ENCODE assay signal across 16 cellular contexts in the genomic region with DNA sequence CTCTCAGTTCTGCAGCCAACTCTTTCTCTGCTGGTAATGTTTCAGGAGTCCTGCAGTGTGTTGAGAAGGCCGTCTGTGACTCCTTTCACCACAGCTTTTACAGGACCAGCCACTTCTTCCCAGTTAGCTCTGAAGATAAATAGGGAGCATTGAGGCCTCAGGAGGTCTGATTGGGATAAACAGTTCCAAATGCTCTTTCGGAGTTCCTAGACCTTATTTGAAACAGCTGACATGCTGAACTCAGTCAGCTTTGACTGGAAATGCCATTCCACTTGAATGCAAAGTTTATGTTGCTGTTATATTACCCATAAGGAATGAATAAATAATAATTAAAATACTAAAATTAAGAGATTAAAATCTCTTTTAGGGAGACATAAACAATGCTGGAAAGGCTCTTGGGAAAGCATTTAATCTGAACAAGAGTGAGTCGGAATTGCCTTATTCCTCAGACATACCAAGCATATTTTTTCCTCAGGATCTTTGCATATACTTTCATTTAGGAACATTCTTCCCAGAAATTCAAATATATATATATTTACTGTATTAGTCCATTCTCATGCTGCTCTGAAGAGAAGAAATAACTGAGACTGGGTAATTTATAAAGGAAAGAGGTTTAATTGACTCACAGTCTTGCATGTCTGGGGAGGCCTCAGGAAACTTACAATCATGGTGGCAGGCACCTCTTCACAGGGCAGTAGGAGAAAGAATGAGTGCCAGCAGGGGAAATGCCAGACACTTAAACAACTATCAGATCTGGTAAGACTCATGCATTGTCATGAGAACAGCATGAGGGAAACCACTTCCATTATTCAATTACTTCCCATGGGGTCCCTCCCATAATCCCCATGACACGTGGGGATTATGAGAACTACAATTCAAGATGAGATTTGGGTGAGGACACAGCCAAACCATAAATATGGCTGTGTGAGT.
DNase-seq lines count a peak whose midpoint lies in the region; TF ChIP-seq lines count a peak whose summit lies in the region.
"Had no signal": no experiment of that assay in that cellular context is flagged by ENCODE, and none has a peak within 500 bp of the region (broad histone marks: within the 10 kb centered on the region; RNA-seq: fewer than 3 reads in every experiment).

No MANE protein-coding gene starts in this region.

- CTCF ChIA-PET in A673 (lab: Charles Lee) = no interaction called here

- H3K4me1 ChIP-seq in A673 (ENCODE audit: insufficient read depth, low read length, poor library complexity, severe bottlenecking) (no peaks in the 10 kb centered on the region), endodermal cell (ENCODE audit: control insufficient read depth, insufficient read depth, low read length) (peaks cover 10% of the 10 kb centered on the region)
- H3K4me1 ChIP-seq: Caco-2 had no signal

- H3K36me3 Mint-ChIP-seq in endodermal cell (ENCODE audit: low read depth) = no peaks in the 10 kb centered on the region
- H3K36me3 Mint-ChIP-seq: CD14-positive monocyte; CD8-positive, alpha-beta T cell; IgD-negative memory B cell had no signal

- intact Hi-C loops in A673 (cut with micrococcal nuclease; ENCODE audit: unreplicated experiment) = no loop called here

- peaks cover 25% of the 10 kb centered on the region for H3K4me1 Mint-ChIP-seq in endodermal cell
- H3K4me1 Mint-ChIP-seq: CD14-positive monocyte, GM23338, IgD-negative memory B cell had no signal

- H3K4me3 ChIP-seq in A673 (ENCODE audit: low read depth, low read length, poor library complexity, severe bottlenecking) = no peak overlapping the region
- peak overlapping the region; percentile 57 for H3K4me3 ChIP-seq in endodermal cell (ENCODE audit: low read length)
- H3K4me3 ChIP-seq in H7 (ENCODE audit: insufficient read depth, low read depth, low read length) = no peak overlapping the region
- H3K4me3 ChIP-seq: GM23338 had no signal

- H3K36me3 ChIP-seq in A673 (ENCODE audit: insufficient read depth, low read length, poor library complexity, severe bottlenecking) = no peaks in the 10 kb centered on the region
- no peaks in the 10 kb centered on the region for H3K36me3 ChIP-seq in endodermal cell (ENCODE audit: control insufficient read depth, insufficient read depth, low read length)
- no peaks in the 10 kb centered on the region for H3K36me3 ChIP-seq in H7 (replicated peaks; ENCODE audit: control insufficient read depth, insufficient read depth, low read length)
- H3K36me3 ChIP-seq: BE2C had no signal

- no TSS peak for BruUV-seq in A673 (replicated peaks; lab: Mats Ljungman, UMichigan)

- peaks cover 28% of the 10 kb centered on the region for H3K27me3 Mint-ChIP-seq in endodermal cell (ENCODE audit: insufficient read depth)

- peak; percentile 11 for DNase-seq in A673 (ENCODE audit: low spot score)
- peak; percentile 93 for DNase-seq in EH (ENCODE audit: low read depth)
- DNase-seq in endodermal cell = no peak
- DNase-seq in fibroblast of peridontal ligament (ENCODE audit: extremely low read depth) = peak; percentile 6
- no peak for DNase-seq in H7
- DNase-seq in anterior cingulate cortex (lab: John Stamatoyannopoulos, UW) = no peak
- no peak for DNase-seq in SK-N-DZ (ENCODE audit: low spot score)
- no peak for DNase-seq in hypothalamus (lab: John Stamatoyannopoulos, UW)
- DNase-seq: BE2C; Caco-2; CD8-positive, alpha-beta T cell; DND-41; H9 had no signal

- H3K9me3 Mint-ChIP-seq in endodermal cell = peaks cover 2% of the 10 kb centered on the region
- H3K9me3 Mint-ChIP-seq: CD8-positive, alpha-beta T cell; GM23338 had no signal

- H3K9ac ChIP-seq in endodermal cell (ENCODE audit: extremely low read depth, low read length, poor library complexity, severe bottlenecking) = no peak overlapping the region

- no peak overlapping the region for H3K27ac Mint-ChIP-seq in endodermal cell
- H3K27ac Mint-ChIP-seq: CD14-positive monocyte; CD8-positive, alpha-beta T cell; GM23338; H9; IgD-negative memory B cell had no signal

- POLR2A ChIA-PET in A673 (lab: Charles Lee; ENCODE audit: low non-redundant PET) = no interaction called here

- H3K9me3 ChIP-seq in A673 (ENCODE audit: low read depth, low read length, poor library complexity, severe bottlenecking) = no peaks in the 10 kb centered on the region
- peaks cover 21% of the 10 kb centered on the region for H3K9me3 ChIP-seq in endodermal cell (ENCODE audit: control insufficient read depth, low read length)
- H3K9me3 ChIP-seq: BE2C, Caco-2 had no signal

- no peak overlapping the region for H3K4me3 Mint-ChIP-seq in endodermal cell
- H3K4me3 Mint-ChIP-seq: CD14-positive monocyte; CD8-positive, alpha-beta T cell; GM23338; H9; IgD-negative memory B cell had no signal

- 75 to 76% methylated on average over 1 to 4 of the region's 4 CpGs for WGBS in endodermal cell (ENCODE audit: insufficient coverage in 1 of 2, insufficient read length in 1 of 2), 2 experiments

- H3K27me3 ChIP-seq in A673 (replicated peaks; ENCODE audit: insufficient read depth, low read depth, low read length, poor library complexity) (peaks cover 5% of the 10 kb centered on the region), endodermal cell (ENCODE audit: control insufficient read depth, insufficient read depth, low read length, poor library complexity, severe bottlenecking) (no peaks in the 10 kb centered on the region), H7 (ENCODE audit: control insufficient read depth, insufficient read depth, low read length) (no peaks in the 10 kb centered on the region)
- H3K27me3 ChIP-seq: BE2C had no signal

- no peak overlapping the region for H3K27ac ChIP-seq in A673 (ENCODE audit: low read depth, low read length, poor library complexity, severe bottlenecking)
- H3K27ac ChIP-seq in endodermal cell (ENCODE audit: low read depth, low read length) = no peak overlapping the region

- no peak for TF ChIP-seq CTCF in A673 (conservative IDR thresholded peaks at IDR 0.05; ENCODE audit: low read depth, low read length)
- TF ChIP-seq CTCF in endodermal cell (conservative IDR thresholded peaks at IDR 0.05) = no peak

Comparison
In these comparisons a context has a peak if more than half of its experiments do, and no peak if none do; other contexts are left out.
1. DNase-seq: peak in A673 (single experiment), EH (single experiment) and fibroblast of peridontal ligament (single experiment); none in endodermal cell (single experiment), H7 (single experiment), anterior cingulate cortex (0 of 58), SK-N-DZ (single experiment) and hypothalamus (0 of 51).